In the genomic region with DNA sequence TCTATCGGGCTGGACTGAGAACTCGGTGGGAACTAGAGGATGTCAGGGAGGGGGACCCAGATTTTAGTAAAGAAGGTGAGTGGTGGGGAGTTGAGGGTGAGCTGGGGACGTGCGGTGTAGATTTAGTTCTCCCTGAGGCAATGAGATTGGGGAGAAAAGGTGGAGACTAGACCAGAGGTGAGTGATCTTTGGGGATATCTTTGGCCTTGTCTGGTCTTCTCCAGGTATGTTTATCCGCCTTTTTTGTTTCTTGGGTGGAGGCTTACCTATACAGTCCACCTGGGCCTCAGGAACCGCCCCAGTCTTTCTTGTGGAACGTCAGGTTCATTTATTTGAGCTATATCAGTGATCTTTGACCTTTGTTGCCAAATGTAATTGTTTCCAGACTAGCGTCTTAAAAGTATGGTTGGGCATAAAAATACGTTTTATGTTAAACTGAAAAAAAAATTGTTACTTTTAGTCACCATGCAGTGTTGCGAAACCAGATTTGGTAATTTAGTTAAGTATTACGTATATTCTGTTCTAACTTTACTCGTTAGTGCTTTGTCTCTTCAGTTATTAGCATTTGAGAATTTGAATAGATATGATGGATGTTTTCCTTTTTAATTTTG, we compare ENCODE assay signal across 8 cellular contexts. TPM values are rescaled to one million over a fixed set of nuclear protein-coding genes. Genes with fewer than 3 reads are reported as not detected.
A peak's percentile ranks its signal among the peaks of the same experiment; 100 is the strongest.
DNase-seq lines count a peak whose midpoint lies in the region; ATAC-seq and TF ChIP-seq lines count a peak whose summit lies in the region.

No MANE protein-coding gene starts in this region.

- POLR2A ChIA-PET in CD4-positive, alpha-beta T cell (lab: Charles Lee), result interaction anchor here (0.8 to 2.4 kb wide), 6 partner anchors 9 to 459 kb away, joined by 3 to 17 read pairs (median 4); a partner anchor contains a TSS

- H3K9me3 ChIP-seq in CD4-positive, alpha-beta T cell (ENCODE audit: control insufficient read depth, low read length), result no peaks in the 10 kb centered on the region
- H3K9me3 ChIP-seq in right atrium auricular region, result no peaks in the 10 kb centered on the region
- no peaks in the 10 kb centered on the region for H3K9me3 ChIP-seq in sigmoid colon

- peak overlapping the region; percentile 90 for H3K27ac ChIP-seq in CD4-positive, alpha-beta T cell (ENCODE audit: low read depth, low read length)
- H3K27ac ChIP-seq in right atrium auricular region (peak overlapping the region; percentile 93 to 95), sigmoid colon (peak overlapping the region; percentile 92 to 96 (median 94))

- H3K27me3 Mint-ChIP-seq in CD4-positive, alpha-beta T cell, result no peaks in the 10 kb centered on the region
- H3K27me3 Mint-ChIP-seq in activated T-helper 17 cell treated with anti-CD3 and anti-CD28 coated beads, Interleukin-2, amount 50 U/mL, for 72 hours, result no peaks in the 10 kb centered on the region

- H3K36me3 ChIP-seq in right atrium auricular region (peaks cover under 1% of the 10 kb centered on the region), sigmoid colon (peaks cover 0 to 6% (median 2%) of the 10 kb centered on the region in 4 donors)

- peaks cover 15% of the 10 kb centered on the region for H3K36me3 Mint-ChIP-seq in CD4-positive, alpha-beta T cell (ENCODE audit: low read depth)
- H3K36me3 Mint-ChIP-seq in activated T-helper 17 cell treated with anti-CD3 and anti-CD28 coated beads, Interleukin-2, amount 50 U/mL, for 72 hours (ENCODE audit: low read depth), result peaks cover 38% of the 10 kb centered on the region

- H3K27ac Mint-ChIP-seq in CD4-positive, alpha-beta T cell, result peak overlapping the region; percentile 90
- peak overlapping the region; percentile 97 for H3K27ac Mint-ChIP-seq in activated T-helper 17 cell treated with anti-CD3 and anti-CD28 coated beads, Interleukin-2, amount 50 U/mL, for 72 hours

- TF ChIP-seq EP300 in sigmoid colon (IDR thresholded peaks at IDR 0.05), result no peak

- H3K4me1 Mint-ChIP-seq in CD4-positive, alpha-beta T cell (ENCODE audit: low read depth), result peaks cover 15% of the 10 kb centered on the region
- H3K4me1 Mint-ChIP-seq in activated T-helper 17 cell treated with anti-CD3 and anti-CD28 coated beads, Interleukin-2, amount 50 U/mL, for 72 hours, result no peaks in the 10 kb centered on the region

- H3K4me3 Mint-ChIP-seq in CD4-positive, alpha-beta T cell, result peak overlapping the region; percentile 94
- H3K4me3 Mint-ChIP-seq in activated T-helper 17 cell treated with anti-CD3 and anti-CD28 coated beads, Interleukin-2, amount 50 U/mL, for 72 hours, result peak overlapping the region; percentile 93

- DNase-seq in CD4-positive, alpha-beta T cell, result no peak
- DNase-seq in right atrium auricular region (ENCODE audit: low spot score) (no peak), sigmoid colon (peak; percentile 34), GDM1 (lab: John Stamatoyannopoulos, UW) (no peak), putamen (ENCODE audit: low spot score) (no peak), NCI-H524 (lab: John Stamatoyannopoulos, UW) (no peak)

- WGBS in sigmoid colon, 2 donors, result 3 to 15% methylated on average over 12 of the region's 12 CpGs

- no peaks in the 10 kb centered on the region for H3K27me3 ChIP-seq in CD4-positive, alpha-beta T cell (ENCODE audit: control insufficient read depth, insufficient read depth, low read length)
- H3K27me3 ChIP-seq in right atrium auricular region (no peaks in the 10 kb centered on the region), sigmoid colon (no peaks in the 10 kb centered on the region)

- CTCF ChIA-PET in CD4-positive, alpha-beta T cell (lab: Charles Lee), result interaction anchor here (0.6 to 1.4 kb wide), 3 partner anchors 8 to 200 kb away, joined by 3 to 6 read pairs (median 4); no protein-coding TSS in a partner anchor

- ATAC-seq in CD4-positive, alpha-beta T cell (ENCODE audit: poor library complexity), result peak; percentile 6
- ATAC-seq in HG03354 (IDR thresholded peaks at IDR 0.05; ENCODE audit: poor library complexity, severe bottlenecking, unreplicated experiment), result peak; percentile 3
- no peak for ATAC-seq in activated T-helper 17 cell treated with anti-CD3 and anti-CD28 coated beads, Interleukin-2, amount 50 U/mL, for 72 hours (replicated peaks)

- no peaks in the 10 kb centered on the region for H3K9me3 Mint-ChIP-seq in CD4-positive, alpha-beta T cell
- no peaks in the 10 kb centered on the region for H3K9me3 Mint-ChIP-seq in activated T-helper 17 cell treated with anti-CD3 and anti-CD28 coated beads, Interleukin-2, amount 50 U/mL, for 72 hours

- peak overlapping the region; percentile 69 to 73 for H3K4me3 ChIP-seq in right atrium auricular region
- H3K4me3 ChIP-seq in sigmoid colon, result peak overlapping the region; percentile 71 to 92 (median 84)

- H3K4me1 ChIP-seq in right atrium auricular region, result peaks cover 0 to 21% of the 10 kb centered on the region in 2 donors
- peaks cover 0 to 18% (median 11%) of the 10 kb centered on the region in 4 donors for H3K4me1 ChIP-seq in sigmoid colon

- TF ChIP-seq POLR2A in sigmoid colon (IDR thresholded peaks at IDR 0.05), result no peak

- no peak for TF ChIP-seq CTCF in CD4-positive, alpha-beta T cell (IDR thresholded peaks at IDR 0.05)
- TF ChIP-seq CTCF in right atrium auricular region (IDR thresholded peaks at IDR 0.05) (no peak), sigmoid colon (IDR thresholded peaks at IDR 0.05) (no peak)

- intact Hi-C loops in CD4-positive, alpha-beta T cell (cut with DNase I, micrococcal nuclease), result loop anchor here (1.0 to 10.0 kb wide), 9 partner anchors 53 to 362 kb away; a partner anchor contains a TSS
- intact Hi-C loops in sigmoid colon (cut with DNase I), result loop anchor here (2.0 to 5.0 kb wide), 5 partner anchors 53 to 201 kb away; a partner anchor contains a TSS

RNA-seq across cellular contexts. Expression of a gene that starts 0.8 kb away (rescaled TPM):
- total RNA-seq in CD4-positive, alpha-beta T cell, result 10 to 100 TPM; 47.1 to 50.4 TPM
- 10 to 100 TPM; 39.7 to 46.5 TPM for total RNA-seq in activated T-helper 17 cell treated with anti-CD3 and anti-CD28 coated beads, Interleukin-2, amount 50 U/mL, for 72 hours
- total RNA-seq in right atrium auricular region, result 10 to 100 TPM; 39.4 to 46.4 TPM
- total RNA-seq in sigmoid colon, result 10 to 100 TPM; 42.5 to 52.7 (median 44.3) TPM
- 10 to 100 TPM; 32.8 to 42.5 (median 34.8) TPM for polyA plus RNA-seq in sigmoid colon

RNA-seq across cellular contexts. Expression of a gene that starts 53.1 kb away (rescaled TPM):
- total RNA-seq in CD4-positive, alpha-beta T cell, result 1 to 10 TPM; 5.4 to 5.9 TPM
- total RNA-seq in activated T-helper 17 cell treated with anti-CD3 and anti-CD28 coated beads, Interleukin-2, amount 50 U/mL, for 72 hours, result 10 to 100 TPM; 30.4 to 36.6 TPM
- total RNA-seq in right atrium auricular region, result 10 to 100 TPM; 20.4 to 20.6 TPM
- total RNA-seq in sigmoid colon, result 10 to 100 TPM; 14.3 to 25.2 (median 20.2) TPM
- polyA plus RNA-seq in sigmoid colon, result 10 to 100 TPM; 21.6 to 33.8 (median 28.2) TPM
